8 cellular contexts compared by ENCODE assay signal in genomic region chr11:65422104-65422632, GRCh38. TPM values are rescaled to one million over a fixed set of nuclear protein-coding genes. Genes with fewer than 3 reads are reported as not detected.
DNase-seq lines count a peak whose midpoint lies in the region; ATAC-seq and TF ChIP-seq lines count a peak whose summit lies in the region.

No MANE protein-coding gene starts in this region.

- WGBS in thymus, result under 1% methylated on average over 54 of the region's 54 CpGs

- ATAC-seq in GM19324 (IDR thresholded peaks at IDR 0.05; ENCODE audit: low FRiP score, unreplicated experiment), result peak; percentile 41
- ATAC-seq in activated naive CD8-positive, alpha-beta T cell treated with anti-CD3 and anti-CD28 coated beads, Interleukin-2, amount 50 U/mL, for 24 hours, result peak; percentile 0

- H3K27ac Mint-ChIP-seq in activated naive CD8-positive, alpha-beta T cell treated with anti-CD3 and anti-CD28 coated beads, Interleukin-2, amount 50 U/mL, for 24 hours, result peak overlapping the region; percentile 97

- H3K36me3 ChIP-seq in Loucy (ENCODE audit: insufficient read depth, low read length), result no peaks in the 10 kb centered on the region; the same call in 1 of the 2 replicates
- H3K36me3 ChIP-seq in cardiac muscle cell, result no peaks in the 10 kb centered on the region
- H3K36me3 ChIP-seq in parathyroid adenoma (ENCODE audit: control insufficient read depth, insufficient read depth, low read length), result peaks cover 29% of the 10 kb centered on the region
- peaks cover 5% of the 10 kb centered on the region for H3K36me3 ChIP-seq in thymus (ENCODE audit: control insufficient read depth, insufficient read depth)

- TF ChIP-seq CTCF in Loucy (conservative IDR thresholded peaks at IDR 0.05; ENCODE audit: low read length) (no peak), cardiac muscle cell (IDR thresholded peaks at IDR 0.05; ENCODE audit: low read depth, low read length) (no peak), parathyroid adenoma (IDR thresholded peaks at IDR 0.05) (no peak)

- peak overlapping the region; percentile 100 for H3K4me3 Mint-ChIP-seq in activated naive CD8-positive, alpha-beta T cell treated with anti-CD3 and anti-CD28 coated beads, Interleukin-2, amount 50 U/mL, for 24 hours

- H4K20me1 ChIP-seq in Loucy (ENCODE audit: insufficient read depth, low read length, poor library complexity, severe bottlenecking), result peaks cover 41% of the 10 kb centered on the region

- DNase-seq in AG08396 (ENCODE audit: low spot score) (peak; percentile 87), SW480 (ENCODE audit: low spot score) (peak; percentile 96), cardiac muscle cell (ENCODE audit: low read depth in 1 of 2, low spot score in 1 of 2) (peak; percentile 94 to 99)
- DNase-seq in activated naive CD8-positive, alpha-beta T cell treated with anti-CD3 and anti-CD28 coated beads, Interleukin-2, amount 50 U/mL, for 24 hours, result peak; percentile 98

- no peaks in the 10 kb centered on the region for H3K9me2 ChIP-seq in Loucy (replicated peaks; ENCODE audit: low read depth, low read length)

- H3K36me3 Mint-ChIP-seq in activated naive CD8-positive, alpha-beta T cell treated with anti-CD3 and anti-CD28 coated beads, Interleukin-2, amount 50 U/mL, for 24 hours (ENCODE audit: low read depth), result peaks cover 48% of the 10 kb centered on the region

- H3K79me2 ChIP-seq in Loucy (ENCODE audit: insufficient read depth, low read length), result peaks cover 79% of the 10 kb centered on the region
- H3K79me2 ChIP-seq in parathyroid adenoma, result peaks cover 49% of the 10 kb centered on the region

- H3K4me1 ChIP-seq in Loucy (ENCODE audit: insufficient read depth, low read length, poor library complexity, severe bottlenecking) (peaks cover 72% of the 10 kb centered on the region), cardiac muscle cell (ENCODE audit: low read depth) (peaks cover 85% of the 10 kb centered on the region), parathyroid adenoma (peaks cover 16% of the 10 kb centered on the region), thymus (ENCODE audit: control insufficient read depth, insufficient read depth, low read length) (peaks cover 44% of the 10 kb centered on the region)

- H3K9me3 Mint-ChIP-seq in activated naive CD8-positive, alpha-beta T cell treated with anti-CD3 and anti-CD28 coated beads, Interleukin-2, amount 50 U/mL, for 24 hours, result no peaks in the 10 kb centered on the region

- H3K27me3 ChIP-seq in Loucy (ENCODE audit: insufficient read depth, low read length, poor library complexity, severe bottlenecking) (no peaks in the 10 kb centered on the region), cardiac muscle cell (no peaks in the 10 kb centered on the region), parathyroid adenoma (ENCODE audit: control insufficient read depth, insufficient read depth, low read length) (no peaks in the 10 kb centered on the region), thymus (ENCODE audit: control insufficient read depth, insufficient read depth) (no peaks in the 10 kb centered on the region)

- peaks cover 7% of the 10 kb centered on the region for H3K27me3 Mint-ChIP-seq in activated naive CD8-positive, alpha-beta T cell treated with anti-CD3 and anti-CD28 coated beads, Interleukin-2, amount 50 U/mL, for 24 hours

- H2AFZ ChIP-seq in Loucy (ENCODE audit: low read length), result peak overlapping the region; percentile 62
- H2AFZ ChIP-seq in parathyroid adenoma, result peak overlapping the region; percentile 74

- H3K4me1 Mint-ChIP-seq in activated naive CD8-positive, alpha-beta T cell treated with anti-CD3 and anti-CD28 coated beads, Interleukin-2, amount 50 U/mL, for 24 hours, result peaks cover 71% of the 10 kb centered on the region

- H3F3A ChIP-seq in Loucy (ENCODE audit: low read depth), result peaks cover 8% of the 10 kb centered on the region

- H3K9me3 ChIP-seq in Loucy (ENCODE audit: insufficient read depth, low read depth, low read length), result no peaks in the 10 kb centered on the region
- no peaks in the 10 kb centered on the region for H3K9me3 ChIP-seq in cardiac muscle cell (ENCODE audit: low read depth)
- H3K9me3 ChIP-seq in parathyroid adenoma (ENCODE audit: control insufficient read depth, low read length), result no peaks in the 10 kb centered on the region
- peaks cover 2% of the 10 kb centered on the region for H3K9me3 ChIP-seq in thymus (ENCODE audit: control insufficient read depth)

- H3K4me2 ChIP-seq in Loucy (ENCODE audit: low read depth, low read length, poor library complexity, severe bottlenecking) (peak overlapping the region; percentile 99), parathyroid adenoma (ENCODE audit: low read length) (peak overlapping the region; percentile 81)

- H3K9ac ChIP-seq in Loucy (ENCODE audit: low read depth, low read length, poor library complexity, severe bottlenecking) (peak overlapping the region; percentile 100), parathyroid adenoma (peak overlapping the region; percentile 100)

- H3K4me3 ChIP-seq in Loucy (ENCODE audit: low read length, poor library complexity, severe bottlenecking) (peak overlapping the region; percentile 94), cardiac muscle cell (peak overlapping the region; percentile 35), parathyroid adenoma (ENCODE audit: low read depth, low read length) (peak overlapping the region; percentile 93), thymus (ENCODE audit: low read length) (peak overlapping the region; percentile 83)

- H3K27ac ChIP-seq in cardiac muscle cell, result peak overlapping the region; percentile 98
- H3K27ac ChIP-seq in parathyroid adenoma, result peak overlapping the region; percentile 100
- H3K27ac ChIP-seq in thymus (ENCODE audit: low read depth), result peak overlapping the region; percentile 98

RNA-seq across cellular contexts. Expression of gene NEAT1, which starts 0.4 kb away (rescaled TPM):
- 3.4 and 11.3 TPM in 2 replicates for total RNA-seq in cardiac muscle cell
- polyA plus RNA-seq in cardiac muscle cell (4.2 and 5.6 TPM in 2 replicates), thymus (3,325 TPM)

RNA-seq across cellular contexts. Expression of gene FRMD8, which starts 35.7 kb away (rescaled TPM):
- 36.3 and 64.6 TPM in 2 replicates for total RNA-seq in cardiac muscle cell
- 26.8 and 32.6 TPM in 2 replicates for polyA plus RNA-seq in cardiac muscle cell
- 21.4 TPM for polyA plus RNA-seq in thymus

RNA-seq across cellular contexts. Expression of gene SLC25A45, which starts 39.7 kb away (rescaled TPM):
- 3.0 and 4.8 TPM in 2 replicates for total RNA-seq in cardiac muscle cell
- polyA plus RNA-seq in cardiac muscle cell, result 4.5 and 10.5 TPM in 2 replicates
- 35.3 TPM for polyA plus RNA-seq in thymus

Comparison
In these comparisons a context has a peak if more than half of its experiments do, and no peak if none do; other contexts are left out.
1. Peak in every context shown above with its lines: DNase-seq, ATAC-seq, H3K4me3 ChIP-seq and H3K27ac ChIP-seq.
2. H3K4me3 ChIP-seq: peak in every context shown above with its lines; median percentile 94 in Loucy; 93 in parathyroid adenoma; 83 in thymus; 35 in cardiac muscle cell.
3. RNA of gene NEAT1, which starts 0.4 kb away (polyA plus RNA-seq): 3,325 TPM in thymus (single experiment); 4.2 to 5.6 TPM in cardiac muscle cell; every median in the first group is over 100 times any median in the second.